In the genomic region with DNA sequence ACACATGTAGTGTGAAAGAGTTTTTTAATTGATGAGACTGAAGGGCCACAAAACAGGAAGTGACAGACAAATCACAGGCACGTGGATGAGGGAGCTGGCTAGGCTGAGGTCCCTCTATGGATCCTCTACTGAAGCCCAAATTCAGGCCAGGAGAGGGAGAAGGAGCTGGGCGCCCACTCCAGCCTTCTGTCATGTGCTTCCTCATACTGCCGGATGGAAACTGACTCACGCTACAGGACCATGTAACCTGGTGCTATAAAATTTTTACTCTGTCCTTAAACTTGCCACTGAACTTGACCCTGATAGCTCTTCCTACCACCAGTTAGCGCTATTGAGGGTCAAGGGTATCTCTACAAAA, we compare ENCODE assay signal across 2 cellular contexts.
TF ChIP-seq lines count a peak whose summit lies in the region.

No MANE protein-coding gene starts in this region.

TF ChIP-seq in K562, 482 proteins besides CTCF, POLR2A, EP300 and RAD21 (continues in another document):
- TF ChIP-seq CBFB (CRISPR knock-in tag; IDR thresholded peaks at IDR 0.05): no peak
- no peak for TF ChIP-seq NRF1 (conservative IDR thresholded peaks at IDR 0.05 in 1 of 2, IDR thresholded peaks at IDR 0.05 in 1 of 2)
- TF ChIP-seq, protein P1, sequence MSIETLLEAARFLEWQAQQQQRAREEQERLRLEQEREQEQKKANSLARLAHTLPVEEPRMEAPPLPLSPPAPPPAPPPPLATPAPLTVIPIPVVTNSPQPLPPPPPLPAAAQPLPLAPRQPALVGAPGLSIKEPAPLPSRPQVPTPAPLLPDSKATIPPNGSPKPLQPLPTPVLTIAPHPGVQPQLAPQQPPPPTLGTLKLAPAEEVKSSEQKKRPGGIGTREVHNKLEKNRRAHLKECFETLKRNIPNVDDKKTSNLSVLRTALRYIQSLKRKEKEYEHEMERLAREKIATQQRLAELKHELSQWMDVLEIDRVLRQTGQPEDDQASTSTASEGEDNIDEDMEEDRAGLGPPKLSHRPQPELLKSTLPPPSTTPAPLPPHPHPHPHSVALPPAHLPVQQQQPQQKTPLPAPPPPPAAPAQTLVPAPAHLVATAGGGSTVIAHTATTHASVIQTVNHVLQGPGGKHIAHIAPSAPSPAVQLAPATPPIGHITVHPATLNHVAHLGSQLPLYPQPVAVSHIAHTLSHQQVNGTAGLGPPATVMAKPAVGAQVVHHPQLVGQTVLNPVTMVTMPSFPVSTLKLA (conservative IDR thresholded peaks at IDR 0.05): 0 out of 4 replicates have a peak, but pooled peaks of 1 of the 2 experiments have one; percentile 27
- TF ChIP-seq CXXC5 (CRISPR knock-in tag; IDR thresholded peaks at IDR 0.05): peak; percentile 31; the same call in 1 of the 2 replicates
- TF ChIP-seq, protein P2, sequence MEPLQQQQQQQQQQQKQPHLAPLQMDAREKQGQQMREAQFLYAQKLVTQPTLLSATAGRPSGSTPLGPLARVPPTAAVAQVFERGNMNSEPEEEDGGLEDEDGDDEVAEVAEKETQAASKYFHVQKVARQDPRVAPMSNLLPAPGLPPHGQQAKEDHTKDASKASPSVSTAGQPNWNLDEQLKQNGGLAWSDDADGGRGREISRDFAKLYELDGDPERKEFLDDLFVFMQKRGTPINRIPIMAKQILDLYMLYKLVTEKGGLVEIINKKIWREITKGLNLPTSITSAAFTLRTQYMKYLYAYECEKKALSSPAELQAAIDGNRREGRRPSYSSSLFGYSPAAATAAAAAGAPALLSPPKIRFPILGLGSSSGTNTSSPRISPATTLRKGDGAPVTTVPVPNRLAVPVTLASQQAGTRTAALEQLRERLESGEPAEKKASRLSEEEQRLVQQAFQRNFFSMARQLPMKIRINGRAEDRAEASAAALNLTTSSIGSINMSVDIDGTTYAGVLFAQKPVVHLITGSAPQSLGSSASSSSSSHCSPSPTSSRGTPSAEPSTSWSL (CRISPR knock-in tag; IDR thresholded peaks at IDR 0.05; ENCODE audit: borderline replicate concordance): no peak
- TF ChIP-seq GABPB1 (CRISPR knock-in tag; IDR thresholded peaks at IDR 0.05): 0 out of 2 replicates have a peak, but pooled peaks have one; percentile 25
- no peak for TF ChIP-seq DNMT1 (IDR thresholded peaks at IDR 0.05)
- no peak for TF ChIP-seq SIX5 (IDR thresholded peaks at IDR 0.05; ENCODE audit: borderline replicate concordance in 1 of 2, insufficient read depth in 1 of 2, low read depth in 1 of 2, low read length in 2 of 2)
- TF ChIP-seq TCF7L2 (IDR thresholded peaks at IDR 0.05; ENCODE audit: low read depth, low read length): no peak
- TF ChIP-seq BHLHE40 (IDR thresholded peaks at IDR 0.05; ENCODE audit: low read length): peak; percentile 42; the same call in 1 of the 2 replicates
- TF ChIP-seq HOXB6 (CRISPR knock-in tag; IDR thresholded peaks at IDR 0.05; ENCODE audit: borderline replicate concordance): no peak
- TF ChIP-seq ELF1 (tag; IDR thresholded peaks at IDR 0.05): 0 out of 2 replicates have a peak, but pooled peaks have one; percentile 20
- no peak for TF ChIP-seq ADNP (tag; IDR thresholded peaks at IDR 0.05)

TF ChIP-seq in WTC11, 78 proteins besides CTCF, POLR2A, EP300 and RAD21:
- TF ChIP-seq ZNF396 (CRISPR knock-in tag; IDR thresholded peaks at IDR 0.05; ENCODE audit: borderline replicate concordance): no peak
- TF ChIP-seq PRRX2 (CRISPR knock-in tag; IDR thresholded peaks at IDR 0.05): no peak
- TF ChIP-seq ZNF232 (CRISPR knock-in tag; IDR thresholded peaks at IDR 0.05): no peak
- no peak for TF ChIP-seq ZNF263 (CRISPR knock-in tag; IDR thresholded peaks at IDR 0.05; ENCODE audit: low read depth)
- no peak for TF ChIP-seq RELA (CRISPR knock-in tag; IDR thresholded peaks at IDR 0.05; ENCODE audit: borderline replicate concordance)
- TF ChIP-seq, protein P3, sequence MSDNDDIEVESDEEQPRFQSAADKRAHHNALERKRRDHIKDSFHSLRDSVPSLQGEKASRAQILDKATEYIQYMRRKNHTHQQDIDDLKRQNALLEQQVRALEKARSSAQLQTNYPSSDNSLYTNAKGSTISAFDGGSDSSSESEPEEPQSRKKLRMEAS (CRISPR knock-in tag; IDR thresholded peaks at IDR 0.05): no peak
- TF ChIP-seq HMGA2 (CRISPR knock-in tag; IDR thresholded peaks at IDR 0.05): no peak
- no peak for TF ChIP-seq TP53 (CRISPR knock-in tag; IDR thresholded peaks at IDR 0.05)
- TF ChIP-seq, protein P4, sequence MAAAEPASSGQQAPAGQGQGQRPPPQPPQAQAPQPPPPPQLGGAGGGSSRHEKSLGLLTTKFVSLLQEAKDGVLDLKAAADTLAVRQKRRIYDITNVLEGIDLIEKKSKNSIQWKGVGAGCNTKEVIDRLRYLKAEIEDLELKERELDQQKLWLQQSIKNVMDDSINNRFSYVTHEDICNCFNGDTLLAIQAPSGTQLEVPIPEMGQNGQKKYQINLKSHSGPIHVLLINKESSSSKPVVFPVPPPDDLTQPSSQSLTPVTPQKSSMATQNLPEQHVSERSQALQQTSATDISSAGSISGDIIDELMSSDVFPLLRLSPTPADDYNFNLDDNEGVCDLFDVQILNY (CRISPR knock-in tag; IDR thresholded peaks at IDR 0.05): no peak
- TF ChIP-seq, protein P5, sequence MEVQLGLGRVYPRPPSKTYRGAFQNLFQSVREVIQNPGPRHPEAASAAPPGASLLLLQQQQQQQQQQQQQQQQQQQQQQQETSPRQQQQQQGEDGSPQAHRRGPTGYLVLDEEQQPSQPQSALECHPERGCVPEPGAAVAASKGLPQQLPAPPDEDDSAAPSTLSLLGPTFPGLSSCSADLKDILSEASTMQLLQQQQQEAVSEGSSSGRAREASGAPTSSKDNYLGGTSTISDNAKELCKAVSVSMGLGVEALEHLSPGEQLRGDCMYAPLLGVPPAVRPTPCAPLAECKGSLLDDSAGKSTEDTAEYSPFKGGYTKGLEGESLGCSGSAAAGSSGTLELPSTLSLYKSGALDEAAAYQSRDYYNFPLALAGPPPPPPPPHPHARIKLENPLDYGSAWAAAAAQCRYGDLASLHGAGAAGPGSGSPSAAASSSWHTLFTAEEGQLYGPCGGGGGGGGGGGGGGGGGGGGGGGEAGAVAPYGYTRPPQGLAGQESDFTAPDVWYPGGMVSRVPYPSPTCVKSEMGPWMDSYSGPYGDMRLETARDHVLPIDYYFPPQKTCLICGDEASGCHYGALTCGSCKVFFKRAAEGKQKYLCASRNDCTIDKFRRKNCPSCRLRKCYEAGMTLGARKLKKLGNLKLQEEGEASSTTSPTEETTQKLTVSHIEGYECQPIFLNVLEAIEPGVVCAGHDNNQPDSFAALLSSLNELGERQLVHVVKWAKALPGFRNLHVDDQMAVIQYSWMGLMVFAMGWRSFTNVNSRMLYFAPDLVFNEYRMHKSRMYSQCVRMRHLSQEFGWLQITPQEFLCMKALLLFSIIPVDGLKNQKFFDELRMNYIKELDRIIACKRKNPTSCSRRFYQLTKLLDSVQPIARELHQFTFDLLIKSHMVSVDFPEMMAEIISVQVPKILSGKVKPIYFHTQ (CRISPR knock-in tag; IDR thresholded peaks at IDR 0.05): no peak
- TF ChIP-seq, protein P6, sequence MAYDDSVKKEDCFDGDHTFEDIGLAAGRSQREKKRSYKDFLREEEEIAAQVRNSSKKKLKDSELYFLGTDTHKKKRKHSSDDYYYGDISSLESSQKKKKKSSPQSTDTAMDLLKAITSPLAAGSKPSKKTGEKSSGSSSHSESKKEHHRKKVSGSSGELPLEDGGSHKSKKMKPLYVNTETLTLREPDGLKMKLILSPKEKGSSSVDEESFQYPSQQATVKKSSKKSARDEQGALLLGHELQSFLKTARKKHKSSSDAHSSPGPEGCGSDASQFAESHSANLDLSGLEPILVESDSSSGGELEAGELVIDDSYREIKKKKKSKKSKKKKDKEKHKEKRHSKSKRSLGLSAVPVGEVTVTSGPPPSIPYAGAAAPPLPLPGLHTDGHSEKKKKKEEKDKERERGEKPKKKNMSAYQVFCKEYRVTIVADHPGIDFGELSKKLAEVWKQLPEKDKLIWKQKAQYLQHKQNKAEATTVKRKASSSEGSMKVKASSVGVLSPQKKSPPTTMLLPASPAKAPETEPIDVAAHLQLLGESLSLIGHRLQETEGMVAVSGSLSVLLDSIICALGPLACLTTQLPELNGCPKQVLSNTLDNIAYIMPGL (CRISPR knock-in tag; IDR thresholded peaks at IDR 0.05): no peak
